In genomic region chr12:53205747-53206146, GRCh38 we compare ENCODE assay signal across 8 cellular contexts. TPM values are rescaled to one million over a fixed set of nuclear protein-coding genes. Genes with fewer than 3 reads are reported as not detected.
DNase-seq lines count a peak whose midpoint lies in the region; ATAC-seq and TF ChIP-seq lines count a peak whose summit lies in the region.

No MANE protein-coding gene starts in this region.

- ATAC-seq in GM19328 (IDR thresholded peaks at IDR 0.05; ENCODE audit: unreplicated experiment) (peak; percentile 51), HG03354 (IDR thresholded peaks at IDR 0.05; ENCODE audit: poor library complexity, severe bottlenecking, unreplicated experiment) (peak; percentile 72)

- H3K9me3 Mint-ChIP-seq in dendritic cell treated with granulocyte-macrophage colony-stimulating factor and Interleukin-4, amounts not matched to agents 40 ng/mL and 50 ng/mL, for 4 days: no peaks in the 10 kb centered on the region
- no peaks in the 10 kb centered on the region for H3K9me3 Mint-ChIP-seq in Caco-2 (ENCODE audit: unreplicated experiment)

- H3K27me3 Mint-ChIP-seq in dendritic cell treated with granulocyte-macrophage colony-stimulating factor and Interleukin-4, amounts not matched to agents 40 ng/mL and 50 ng/mL, for 4 days: no peaks in the 10 kb centered on the region
- no peaks in the 10 kb centered on the region for H3K27me3 Mint-ChIP-seq in Caco-2 (ENCODE audit: insufficient read depth, unreplicated experiment)

- DNase-seq in AG20443 (ENCODE audit: low spot score): peak; percentile 96
- DNase-seq in T-helper 9 cell: peak; percentile 39
- peak; percentile 65 to 70 for DNase-seq in stimulated activated CD4-positive, alpha-beta T cell treated with anti-CD3 and anti-CD28 coated beads, Interleukin-2, amount 100 ng/mL, for 48 hours
- no peak for DNase-seq in coronary artery (ENCODE audit: low spot score)
- no peak for DNase-seq in Caco-2

- BruUV-seq in Caco-2 (replicated peaks; lab: Mats Ljungman, UMichigan): no TSS peak

- H3K4me3 ChIP-seq in coronary artery (no peak overlapping the region), Caco-2 (ENCODE audit: low read depth, low read length) (no peak overlapping the region)

- H3K27ac Mint-ChIP-seq in dendritic cell treated with granulocyte-macrophage colony-stimulating factor and Interleukin-4, amounts not matched to agents 40 ng/mL and 50 ng/mL, for 4 days: peak overlapping the region; percentile 57
- no peak overlapping the region for H3K27ac Mint-ChIP-seq in Caco-2 (ENCODE audit: unreplicated experiment)

- intact Hi-C loops in dendritic cell treated with granulocyte-macrophage colony-stimulating factor and Interleukin-4, amounts not matched to agents 40 ng/mL and 50 ng/mL, for 4 days (cut with micrococcal nuclease): no loop called here
- intact Hi-C loops in Caco-2 (cut with micrococcal nuclease; ENCODE audit: unreplicated experiment): no loop called here

- TF ChIP-seq CTCF in coronary artery (IDR thresholded peaks at IDR 0.05): no peak
- TF ChIP-seq CTCF in Caco-2 (IDR thresholded peaks at IDR 0.05; ENCODE audit: insufficient read depth in 1 of 2, low read depth in 1 of 2, low read length in 1 of 2, severe bottlenecking in 1 of 2, unreplicated experiment in 1 of 2): no peak

- H3K9me3 ChIP-seq in Caco-2: no peaks in the 10 kb centered on the region

- peaks cover 16% of the 10 kb centered on the region for H3K36me3 Mint-ChIP-seq in dendritic cell treated with granulocyte-macrophage colony-stimulating factor and Interleukin-4, amounts not matched to agents 40 ng/mL and 50 ng/mL, for 4 days (ENCODE audit: low read depth)
- H3K36me3 Mint-ChIP-seq in Caco-2 (ENCODE audit: insufficient read depth, unreplicated experiment): no peaks in the 10 kb centered on the region

- no peaks in the 10 kb centered on the region for H3K27me3 ChIP-seq in Caco-2 (replicated peaks; ENCODE audit: control insufficient read depth, insufficient read depth, low read length)

- peaks cover 71% of the 10 kb centered on the region for H3K4me1 Mint-ChIP-seq in dendritic cell treated with granulocyte-macrophage colony-stimulating factor and Interleukin-4, amounts not matched to agents 40 ng/mL and 50 ng/mL, for 4 days (ENCODE audit: low read depth)
- no peaks in the 10 kb centered on the region for H3K4me1 Mint-ChIP-seq in Caco-2 (ENCODE audit: low read depth, unreplicated experiment)

- H3K36me3 ChIP-seq in Caco-2 (ENCODE audit: control insufficient read depth, insufficient read depth, low read length): no peaks in the 10 kb centered on the region

- POLR2A ChIA-PET in Caco-2 (lab: Charles Lee): no interaction called here

- CTCF ChIA-PET in Caco-2 (lab: Charles Lee): interaction anchor here (0.8 kb wide), 1 partner anchor 90 kb away, joined by 4 read pairs; the partner anchor contains the start of gene PFDN5

- H3K4me3 Mint-ChIP-seq in dendritic cell treated with granulocyte-macrophage colony-stimulating factor and Interleukin-4, amounts not matched to agents 40 ng/mL and 50 ng/mL, for 4 days: peak overlapping the region; percentile 1
- H3K4me3 Mint-ChIP-seq in Caco-2 (ENCODE audit: unreplicated experiment): no peak overlapping the region

- no peak overlapping the region for H3K27ac ChIP-seq in coronary artery

- H3K4me1 ChIP-seq in Caco-2: no peaks in the 10 kb centered on the region

RNA-seq across cellular contexts. Expression of gene ITGB7, which starts 1.3 kb away (rescaled TPM):
- total RNA-seq in Caco-2 (2022): 1.1 TPM in 2 replicates

RNA-seq across cellular contexts. Expression of gene CSAD, which starts 25.0 kb away (rescaled TPM):
- total RNA-seq in Caco-2 (2022): 20.1 and 23.0 TPM in 2 replicates

RNA-seq across cellular contexts. Expression of gene ZNF740, which starts 25.2 kb away (rescaled TPM):
- 35.8 and 43.0 TPM in 2 replicates for total RNA-seq in Caco-2 (2022)

RNA-seq across cellular contexts. Expression of gene RARG, which starts 26.3 kb away (rescaled TPM):
- 11.8 and 12.9 TPM in 2 replicates for total RNA-seq in Caco-2 (2022)

Comparison
In these comparisons a context has a peak if more than half of its experiments do, and no peak if none do; other contexts are left out.
1. DNase-seq: peak in AG20443 (single experiment), T-helper 9 cell (single experiment) and stimulated activated CD4-positive, alpha-beta T cell treated with anti-CD3 and anti-CD28 coated beads, Interleukin-2, amount 100 ng/mL, for 48 hours (2 of 2); none in coronary artery (single experiment) and Caco-2 (0 of 2).